8 cellular contexts compared by ENCODE assay signal in genomic region chr5:154756871-154757646, GRCh38. TPM values are rescaled to one million over a fixed set of nuclear protein-coding genes. Genes with fewer than 3 reads are reported as not detected.
A peak's percentile ranks its signal among the peaks of the same experiment; 100 is the strongest.
DNase-seq lines count a peak whose midpoint lies in the region; ATAC-seq and TF ChIP-seq lines count a peak whose summit lies in the region.

No MANE protein-coding gene starts in this region.

- H3K36me3 ChIP-seq in adrenal gland (replicated peaks in 1 of 2) (no peaks in the 10 kb centered on the region), left ventricle myocardium inferior (no peaks in the 10 kb centered on the region), prostate gland (no peaks in the 10 kb centered on the region)

- H3K27ac ChIP-seq in adrenal gland (peak overlapping the region in 4 of 5 donors; percentile 95 to 99 (median 98)), left ventricle myocardium inferior (replicated peaks) (peak overlapping the region; percentile 97), prostate gland (peak overlapping the region; percentile 95 to 96)

- H3K9me3 ChIP-seq in adrenal gland (replicated peaks in 1 of 3): no peaks in the 10 kb centered on the region
- H3K9me3 ChIP-seq in left ventricle myocardium inferior (replicated peaks): no peaks in the 10 kb centered on the region
- H3K9me3 ChIP-seq in prostate gland: no peaks in the 10 kb centered on the region

- intact Hi-C loops in adrenal gland (cut with DNase I): no loop called here
- intact Hi-C loops in left ventricle myocardium inferior (cut with micrococcal nuclease): no loop called here
- intact Hi-C loops in prostate gland (cut with DNase I): loop anchor here (10.0 kb wide), 1 partner anchor 178 kb away; the partner anchor contains the start of gene GEMIN5

- TF ChIP-seq CTCF in adrenal gland (IDR thresholded peaks at IDR 0.05) (peak in 1 of 6 experiments; percentile 8), left ventricle myocardium inferior (IDR thresholded peaks at IDR 0.05; ENCODE audit: borderline replicate concordance) (no peak), prostate gland (IDR thresholded peaks at IDR 0.05) (peak in 1 of 4 experiments; percentile 5)

- peak in 1 of 2 donors; percentile 61 for TF ChIP-seq POLR2A in adrenal gland (IDR thresholded peaks at IDR 0.05)
- peak; percentile 27 for TF ChIP-seq POLR2A in prostate gland (IDR thresholded peaks at IDR 0.05)

- H3K4me1 ChIP-seq in adrenal gland (replicated peaks in 1 of 2) (peaks cover 45 to 57% of the 10 kb centered on the region in 2 donors), left ventricle myocardium inferior (peaks cover 87% of the 10 kb centered on the region), prostate gland (replicated peaks) (peaks cover 16% of the 10 kb centered on the region)

- H3K27me3 ChIP-seq in adrenal gland: no peaks in the 10 kb centered on the region
- H3K27me3 ChIP-seq in left ventricle myocardium inferior (ENCODE audit: low read depth): no peaks in the 10 kb centered on the region
- no peaks in the 10 kb centered on the region for H3K27me3 ChIP-seq in prostate gland (replicated peaks; ENCODE audit: insufficient read depth)

- DNase-seq in NCI-H526 (lab: John Stamatoyannopoulos, UW) (peak; percentile 40 to 56), NCI-H526 treated with DMSO at 0.1 percent for 48 hours (lab: John Stamatoyannopoulos, UW) (no peak), SW480 (ENCODE audit: low spot score) (peak; percentile 48), adrenal gland (peak; percentile 54 to 77 (median 70)), left ventricle myocardium inferior (peak; percentile 65), prostate gland (ENCODE audit: low spot score) (peak; percentile 37)

- WGBS in adrenal gland, 4 donors: 0 to 1% (median 0%) methylated on average over 21 to 73 of the region's 73 CpGs
- WGBS in prostate gland: under 1% methylated on average over 70 of the region's 73 CpGs

- ATAC-seq in HG02610 (IDR thresholded peaks at IDR 0.05; ENCODE audit: unreplicated experiment): no peak
- no peak for ATAC-seq in GM21717 (IDR thresholded peaks at IDR 0.05; ENCODE audit: unreplicated experiment)

- H3K4me3 ChIP-seq in adrenal gland (peak overlapping the region; percentile 3 to 99 (median 92)), left ventricle myocardium inferior (peak overlapping the region; percentile 92), prostate gland (peak overlapping the region; percentile 83 to 90)

RNA-seq across cellular contexts. Expression of gene LARP1, which starts 1.9 kb away (rescaled TPM):
- total RNA-seq in adrenal gland (100 to 1,000 TPM; 105 to 209 (median 157) TPM), left ventricle myocardium inferior (148 TPM), prostate gland (100 to 1,000 TPM in 1 of 2 donors, 10 to 100 TPM in 1; 83.9 to 163 TPM)
- 100 to 1,000 TPM in 1 of 3 donors, 10 to 100 TPM in 2; 30.5 to 152 (median 55.7) TPM for polyA plus RNA-seq in adrenal gland
